In genomic region chr22:50542416-50542927, GRCh38 we compare ENCODE assay signal across 9 cellular contexts. TPM values are rescaled to one million over a fixed set of nuclear protein-coding genes. Genes with fewer than 3 reads are reported as not detected.
A peak's percentile ranks its signal among the peaks of the same experiment; 100 is the strongest.
DNase-seq lines count a peak whose midpoint lies in the region; ATAC-seq, FAIRE-seq and TF ChIP-seq lines count a peak whose summit lies in the region.
"Had no signal": no experiment of that assay in that cellular context is flagged by ENCODE, and none has a peak within 500 bp of the region (broad histone marks: within the 10 kb centered on the region; RNA-seq: fewer than 3 reads in every experiment).

No MANE protein-coding gene starts in this region.

- H2AFZ ChIP-seq in GM12878 (ENCODE audit: control insufficient read depth, low read depth, low read length), result peak overlapping the region; percentile 1; the same call in 1 of the 2 replicates

- TSS peak; percentile 75 for BruUV-seq in GM12878 (replicated peaks; lab: Mats Ljungman, UMichigan)

- intact Hi-C loops in GM12878 (cut with micrococcal nuclease; ENCODE audit: unreplicated experiment) (loop anchor here (5.0 kb wide), 1 partner anchor 80 kb away; no protein-coding TSS in a partner anchor), esophagus muscularis mucosa (cut with DNase I) (loop anchor here (5.0 kb wide), 1 partner anchor 80 kb away; no protein-coding TSS in a partner anchor)

- H3K9ac ChIP-seq in GM12878 (ENCODE audit: control insufficient read depth, insufficient read depth, low read length), result peak overlapping the region; percentile 97

- TF ChIP-seq CTCF in GM12878 (IDR thresholded peaks at IDR 0.05 in 2 of 3, conservative IDR thresholded peaks at IDR 0.05 in 1 of 3; ENCODE audit: control insufficient read depth in 2 of 3, extremely low read depth in 1 of 3, insufficient read depth in 1 of 3, low read depth in 3 of 3, low read length in 3 of 3), result peak in 1 of 3 experiments; percentile 21; a peak in 1 of 6 replicates
- TF ChIP-seq CTCF in neutrophil (IDR thresholded peaks at IDR 0.05), result peak; percentile 81
- no peak for TF ChIP-seq CTCF in esophagus muscularis mucosa (IDR thresholded peaks at IDR 0.05)

- no peaks in the 10 kb centered on the region for H3K27me3 Mint-ChIP-seq in IgD-negative memory B cell

- DNase-seq in GM12891 (ENCODE audit: insufficient read length, low spot score), result no peak
- peak; percentile 93 for DNase-seq in GM12878 (ENCODE audit: low read depth, low spot score)
- DNase-seq in esophagus muscularis mucosa (ENCODE audit: extremely low spot score), result no peak
- no peak for DNase-seq in NCI-H1105 (lab: John Stamatoyannopoulos, UW)
- no peak for DNase-seq in AG08395 (ENCODE audit: low spot score)
- DNase-seq: hypothalamus had no signal

- H3K36me3 Mint-ChIP-seq in IgD-negative memory B cell, result no peaks in the 10 kb centered on the region

- CTCF ChIA-PET in GM12878 (lab: Yijun Ruan, JAX), result interaction anchor here (1.7 to 3.4 kb wide), 3 partner anchors 17 to 79 kb away, joined by 5 to 24 read pairs (median 12); partner anchors contain the start of gene SCO2

- 10% methylated on average over 19 of the region's 19 CpGs for WGBS in GM12878 (ENCODE audit: insufficient coverage, insufficient replicate concordance, low lambda C conversion rate, missing lambda C conversion rate)
- 88% methylated on average over 19 of the region's 19 CpGs for WGBS in esophagus muscularis mucosa

- H3K4me1 Mint-ChIP-seq in IgD-negative memory B cell, result peaks cover 28 to 43% (median 41%) of the 10 kb centered on the region in 3 donors

- RAD21 ChIA-PET in GM12878 (lab: Charles Lee; ENCODE audit: unreplicated experiment), result interaction anchor here (1.0 to 6.1 kb wide), 5 partner anchors 8 to 79 kb away, joined by 3 to 106 read pairs (median 4); partner anchors contain the start of genes LMF2, NCAPH2, SCO2 and TYMP

- no peaks in the 10 kb centered on the region for H4K20me1 ChIP-seq in GM12878 (ENCODE audit: control insufficient read depth, insufficient read depth)

- POLR2A ChIA-PET in GM12878 (lab: Charles Lee), result interaction anchor here (1.0 to 10.0 kb wide), 6 partner anchors 10 to 236 kb away, joined by 3 to 232 read pairs (median 4); partner anchors contain the start of genes LMF2, NCAPH2, SCO2 and TYMP

- H3K27me3 ChIP-seq in GM12878 (replicated peaks in 1 of 2; ENCODE audit: control insufficient read depth in 2 of 2, insufficient read depth in 2 of 2, low read length in 1 of 2) (peaks cover 0 to under 1% of the 10 kb centered on the region in 2 experiments; a peak in 1 of 4 replicates), neutrophil (peaks cover 20% of the 10 kb centered on the region), esophagus muscularis mucosa (peaks cover 0 to 61% (median 13%) of the 10 kb centered on the region in 4 donors)

- H3K27ac Mint-ChIP-seq in IgD-negative memory B cell, result peak overlapping the region; percentile 91 to 100 (median 96)

- peaks cover 9% of the 10 kb centered on the region for H3K79me2 ChIP-seq in GM12878 (ENCODE audit: control insufficient read depth, insufficient read depth, low read length)

- H3K4me3 Mint-ChIP-seq in IgD-negative memory B cell, result peak overlapping the region; percentile 70 to 81 (median 78)

- peak; percentile 65 to 74; a peak in 3 of 4 replicates for TF ChIP-seq EP300 in GM12878 (IDR thresholded peaks at IDR 0.05; ENCODE audit: borderline replicate concordance in 1 of 2, control insufficient read depth in 1 of 2, low read depth in 2 of 2, low read length in 2 of 2)
- TF ChIP-seq EP300 in esophagus muscularis mucosa (IDR thresholded peaks at IDR 0.05), result no peak

- H3K4me2 ChIP-seq in GM12878 (ENCODE audit: control insufficient read depth, insufficient read depth), result peak overlapping the region; percentile 76

- no peaks in the 10 kb centered on the region for H3K36me3 ChIP-seq in GM12878 (ENCODE audit: control insufficient read depth in 2 of 2, insufficient read depth in 2 of 2, low read length in 1 of 2)
- H3K36me3 ChIP-seq in neutrophil, result no peaks in the 10 kb centered on the region
- H3K36me3 ChIP-seq in esophagus muscularis mucosa, result no peaks in the 10 kb centered on the region

- ATAC-seq in GM12878 (peak; percentile 60), HG02759 (IDR thresholded peaks at IDR 0.05; ENCODE audit: unreplicated experiment) (no peak)

- no peak for TF ChIP-seq RAD21 in GM12878 (IDR thresholded peaks at IDR 0.05; ENCODE audit: insufficient read depth, low read depth, low read length)

- H3K4me3 ChIP-seq in GM12878, result no peak overlapping the region; the same call in 1 of the 2 replicates
- H3K4me3 ChIP-seq in neutrophil (ENCODE audit: low read depth in 1 of 2, low read length in 1 of 2), result peak overlapping the region; percentile 59 to 63
- H3K4me3 ChIP-seq in esophagus muscularis mucosa, result no peak overlapping the region

- H3K9me3 Mint-ChIP-seq in IgD-negative memory B cell, result no peaks in the 10 kb centered on the region

- peaks cover 51% of the 10 kb centered on the region for H3K4me1 ChIP-seq in GM12878 (ENCODE audit: control insufficient read depth, insufficient read depth, low read length)
- H3K4me1 ChIP-seq in neutrophil (ENCODE audit: control insufficient read depth in 1 of 2, insufficient read depth in 1 of 2, low read depth in 1 of 2, low read length in 1 of 2), result peaks cover 77 to 79% of the 10 kb centered on the region in 2 experiments
- peaks cover 21 to 37% (median 36%) of the 10 kb centered on the region in 4 donors for H3K4me1 ChIP-seq in esophagus muscularis mucosa

- SMC1A ChIA-PET in GM12878 (lab: Charles Lee; ENCODE audit: uncharacterized antibody, unreplicated experiment), result interaction anchor here (0.7 to 3.0 kb wide), 5 partner anchors 11 to 79 kb away, joined by 3 to 18 read pairs (median 4); partner anchors contain the start of gene SCO2

- FAIRE-seq in GM12891 (lab: Jason Lieb, UNC) (peak; percentile 97), GM12878 (lab: Jason Lieb, UNC) (peak; percentile 94)

- H3K9me3 ChIP-seq in GM12878 (replicated peaks; ENCODE audit: control insufficient read depth, insufficient read depth, low read length) (no peaks in the 10 kb centered on the region), neutrophil (no peaks in the 10 kb centered on the region), esophagus muscularis mucosa (no peaks in the 10 kb centered on the region)

- in situ Hi-C loops in GM12878 (cut with MboI), result no loop called here

- peak; percentile 15; the same call in 1 of the 2 replicates for TF ChIP-seq POLR2A in GM12891 (IDR thresholded peaks at IDR 0.05; ENCODE audit: low read depth, low read length)
- TF ChIP-seq POLR2A in GM12878 (IDR thresholded peaks at IDR 0.05; ENCODE audit: low read depth, low read length), result peak; percentile 86
- no peak for TF ChIP-seq POLR2A in esophagus muscularis mucosa (IDR thresholded peaks at IDR 0.05; ENCODE audit: low read depth)

- peak overlapping the region; percentile 100 for H3K27ac ChIP-seq in GM12878 (ENCODE audit: control insufficient read depth, insufficient read depth)
- peak overlapping the region; percentile 100 for H3K27ac ChIP-seq in neutrophil
- peak overlapping the region in 1 of 4 donors; percentile 20 for H3K27ac ChIP-seq in esophagus muscularis mucosa (replicated peaks in 1 of 4)

RNA-seq across cellular contexts. Expression of gene KLHDC7B, which starts 3.2 kb away (rescaled TPM):
- polyA plus RNA-seq in GM12891 (2012; ENCODE audit: low read depth, missing spikeins), result 2.6 TPM
- polyA plus RNA-seq in IgD-negative memory B cell (4.7 TPM), GM12878 (2011; rRNA removed) (not detected in 2 replicates), GM12878 (2014; fragmentation: Illumina TruSeq; extraction: Trizol) (0.59 and 0.65 TPM in 2 replicates), GM12878 (2014; fragmentation: Nextera tagmentation; extraction: Ambion mirVana) (under 1 TPM in 1 of 2 experiments, not detected in 1; 0.05 TPM), GM12878 (2014; rRNA removed) (1.8 and 2.2 TPM in 2 replicates), GM12878 (2016; fragmentation: Nextera tagmentation; extraction: Ambion mirVana) (1 to 10 TPM in 1 of 2 experiments, under 1 TPM in 1; 0.72 to 1.1 TPM)
- 2.3 and 2.6 TPM in 2 replicates for total RNA-seq in GM12878 (2013; cell fraction: nucleolus; rRNA removed)
- total RNA-seq in GM12878 (2014; rRNA removed) (1.3 and 1.5 TPM in 2 replicates), GM12878 (2014; rRNA removed; fragmentation: Illumina TruSeq; extraction: Trizol) (0.32 and 0.63 TPM in 2 replicates), GM12878 (2021) (1.1 and 1.7 TPM in 2 replicates), esophagus muscularis mucosa (under 1 TPM in 1 of 4 donors, not detected in 3; 0.17 TPM)
- polyA plus RNA-seq in GM12878 (2011; ENCODE audit: low read depth), result 0.26 TPM
- polyA plus RNA-seq in GM12878 (2011; cell fraction: cytosol; rRNA removed), result 0.01 and 0.03 TPM in 2 replicates
- 0.03 and 0.04 TPM in 2 replicates for polyA plus RNA-seq in GM12878 (2011; cell fraction: nucleus; rRNA removed)
- 1.5 and 1.9 TPM in 2 replicates for polyA plus RNA-seq in GM12878 (2012)
- polyA minus RNA-seq in GM12878 (2011; rRNA and poly(A)+ RNA removed), result not detected in 2 replicates
- 0.31 TPM in 1 of 2 replicates, not detected in the other for polyA minus RNA-seq in GM12878 (2011; cell fraction: cytosol; rRNA and poly(A)+ RNA removed)
- 0.10 TPM in 1 of 2 replicates, not detected in the other for polyA minus RNA-seq in GM12878 (2011; cell fraction: nucleus; rRNA and poly(A)+ RNA removed)

RNA-seq across cellular contexts. Expression of gene TYMP, which starts 12.7 kb away (rescaled TPM):
- polyA plus RNA-seq in GM12891 (2012; ENCODE audit: low read depth, missing spikeins), result 14.0 TPM
- polyA plus RNA-seq in IgD-negative memory B cell (56.8 TPM), GM12878 (2011; rRNA removed) (8.8 and 21.0 TPM in 2 replicates), GM12878 (2014; fragmentation: Illumina TruSeq; extraction: Trizol) (3.0 and 5.6 TPM in 2 replicates), GM12878 (2014; fragmentation: Nextera tagmentation; extraction: Ambion mirVana) (under 1 TPM; 0.42 to 0.91 TPM), GM12878 (2014; rRNA removed) (55.7 and 57.8 TPM in 2 replicates), GM12878 (2016; fragmentation: Nextera tagmentation; extraction: Ambion mirVana) (10 to 100 TPM; 28.3 to 37.7 TPM)
- 57.1 and 63.5 TPM in 2 replicates for total RNA-seq in GM12878 (2013; cell fraction: nucleolus; rRNA removed)
- total RNA-seq in GM12878 (2014; rRNA removed) (39.8 and 40.8 TPM in 2 replicates), GM12878 (2014; rRNA removed; fragmentation: Illumina TruSeq; extraction: Trizol) (8.9 and 9.8 TPM in 2 replicates), GM12878 (2021) (53.2 and 53.9 TPM in 2 replicates), esophagus muscularis mucosa (10 to 100 TPM; 27.4 to 79.2 (median 35.9) TPM)
- 9.5 TPM for polyA plus RNA-seq in GM12878 (2011; ENCODE audit: low read depth)
- 29.5 and 58.9 TPM in 2 replicates for polyA plus RNA-seq in GM12878 (2011; cell fraction: cytosol; rRNA removed)
- 283 and 296 TPM in 2 replicates for polyA plus RNA-seq in GM12878 (2011; cell fraction: nucleus; rRNA removed)
- 32.9 and 38.1 TPM in 2 replicates for polyA plus RNA-seq in GM12878 (2012)
- polyA minus RNA-seq in GM12878 (2011; rRNA and poly(A)+ RNA removed), result 12.4 and 23.6 TPM in 2 replicates
- 11.2 and 12.8 TPM in 2 replicates for polyA minus RNA-seq in GM12878 (2011; cell fraction: cytosol; rRNA and poly(A)+ RNA removed)
- 22.4 and 35.5 TPM in 2 replicates for polyA minus RNA-seq in GM12878 (2011; cell fraction: nucleus; rRNA and poly(A)+ RNA removed)

RNA-seq across cellular contexts. Expression of gene SCO2, which starts 17.1 kb away (rescaled TPM):
- polyA plus RNA-seq in GM12891 (2012; ENCODE audit: low read depth, missing spikeins), result 4.2 TPM
- polyA plus RNA-seq in IgD-negative memory B cell (11.8 TPM), GM12878 (2011; rRNA removed) (2.0 and 2.2 TPM in 2 replicates), GM12878 (2014; fragmentation: Illumina TruSeq; extraction: Trizol) (0.18 TPM in 1 of 2 replicates, not detected in the other), GM12878 (2014; fragmentation: Nextera tagmentation; extraction: Ambion mirVana) (1 to 10 TPM in 1 of 2 experiments, not detected in 1; 1.0 TPM), GM12878 (2014; rRNA removed) (2.4 and 7.1 TPM in 2 replicates), GM12878 (2016; fragmentation: Nextera tagmentation; extraction: Ambion mirVana) (10 to 100 TPM; 14.0 to 16.0 TPM)
- not detected in 2 replicates for total RNA-seq in GM12878 (2013; cell fraction: nucleolus; rRNA removed)
- total RNA-seq in GM12878 (2014; rRNA removed) (2.8 and 4.4 TPM in 2 replicates), GM12878 (2014; rRNA removed; fragmentation: Illumina TruSeq; extraction: Trizol) (0.32 and 0.36 TPM in 2 replicates), GM12878 (2021) (6.4 and 16.0 TPM in 2 replicates), esophagus muscularis mucosa (1 to 10 TPM in 2 of 4 donors, not detected in 2; 3.1 to 5.1 TPM)
- 5.6 TPM for polyA plus RNA-seq in GM12878 (2011; ENCODE audit: low read depth)
- polyA plus RNA-seq in GM12878 (2011; cell fraction: cytosol; rRNA removed), result 8.5 and 9.4 TPM in 2 replicates
- 10.9 and 11.6 TPM in 2 replicates for polyA plus RNA-seq in GM12878 (2011; cell fraction: nucleus; rRNA removed)
- 4.7 and 8.2 TPM in 2 replicates for polyA plus RNA-seq in GM12878 (2012)
- polyA minus RNA-seq in GM12878 (2011; rRNA and poly(A)+ RNA removed), result 2.0 TPM in 1 of 2 replicates, not detected in the other
- polyA minus RNA-seq in GM12878 (2011; cell fraction: cytosol; rRNA and poly(A)+ RNA removed), result 4.2 TPM in 1 of 2 replicates, not detected in the other
- not detected in 2 replicates for polyA minus RNA-seq in GM12878 (2011; cell fraction: nucleus; rRNA and poly(A)+ RNA removed)

RNA-seq across cellular contexts. Expression of gene SYCE3, which starts 20.2 kb away (rescaled TPM):
- polyA plus RNA-seq in GM12891 (2012; ENCODE audit: low read depth, missing spikeins), result 1.9 TPM
- polyA plus RNA-seq in IgD-negative memory B cell, result not detected
- total RNA-seq in GM12878 (2013; cell fraction: nucleolus; rRNA removed), result not detected in 2 replicates
- total RNA-seq in GM12878 (2014; rRNA removed), result not detected in 2 replicates
- 0.76 TPM in 1 of 2 replicates, not detected in the other for total RNA-seq in GM12878 (2014; rRNA removed; fragmentation: Illumina TruSeq; extraction: Trizol)
- total RNA-seq in GM12878 (2021), result not detected in 2 replicates
- not detected for polyA plus RNA-seq in GM12878 (2011; ENCODE audit: low read depth)
- polyA plus RNA-seq in GM12878 (2011; rRNA removed), result 0.79 and 1.1 TPM in 2 replicates
- polyA plus RNA-seq in GM12878 (2011; cell fraction: cytosol; rRNA removed), result 0.64 TPM in 2 replicates
- polyA plus RNA-seq in GM12878 (2011; cell fraction: nucleus; rRNA removed), result not detected in 2 replicates
- polyA plus RNA-seq in GM12878 (2012), result 1.6 and 1.8 TPM in 2 replicates
- 0.38 TPM in 1 of 2 replicates, not detected in the other for polyA plus RNA-seq in GM12878 (2014; fragmentation: Illumina TruSeq; extraction: Trizol)
- under 1 TPM; 0.76 to 0.91 TPM for polyA plus RNA-seq in GM12878 (2014; fragmentation: Nextera tagmentation; extraction: Ambion mirVana)
- not detected in 2 replicates for polyA plus RNA-seq in GM12878 (2014; rRNA removed)
- under 1 TPM in 1 of 2 experiments, not detected in 1; 0.43 TPM for polyA plus RNA-seq in GM12878 (2016; fragmentation: Nextera tagmentation; extraction: Ambion mirVana)
- not detected in 2 replicates for polyA minus RNA-seq in GM12878 (2011; rRNA and poly(A)+ RNA removed)
- not detected in 2 replicates for polyA minus RNA-seq in GM12878 (2011; cell fraction: cytosol; rRNA and poly(A)+ RNA removed)
- polyA minus RNA-seq in GM12878 (2011; cell fraction: nucleus; rRNA and poly(A)+ RNA removed), result not detected in 2 replicates
- total RNA-seq in esophagus muscularis mucosa, result not detected

RNA-seq across cellular contexts. Expression of gene NCAPH2, which starts 34.4 kb away (rescaled TPM):
- polyA plus RNA-seq in GM12891 (2012; ENCODE audit: low read depth, missing spikeins), result 46.7 TPM
- polyA plus RNA-seq in IgD-negative memory B cell, result 39.4 TPM
- 43.3 and 47.4 TPM in 2 replicates for total RNA-seq in GM12878 (2013; cell fraction: nucleolus; rRNA removed)
- total RNA-seq in GM12878 (2014; rRNA removed), result 78.5 and 86.1 TPM in 2 replicates
- total RNA-seq in GM12878 (2014; rRNA removed; fragmentation: Illumina TruSeq; extraction: Trizol), result 33.9 and 39.4 TPM in 2 replicates
- total RNA-seq in GM12878 (2021), result 99.8 and 110 TPM in 2 replicates
- polyA plus RNA-seq in GM12878 (2011; ENCODE audit: low read depth), result 19.5 TPM
- polyA plus RNA-seq in GM12878 (2011; rRNA removed), result 18.4 and 31.9 TPM in 2 replicates
- 52.9 and 83.1 TPM in 2 replicates for polyA plus RNA-seq in GM12878 (2011; cell fraction: cytosol; rRNA removed)
- 135 and 170 TPM in 2 replicates for polyA plus RNA-seq in GM12878 (2011; cell fraction: nucleus; rRNA removed)
- 46.8 and 48.7 TPM in 2 replicates for polyA plus RNA-seq in GM12878 (2012)
- polyA plus RNA-seq in GM12878 (2014; fragmentation: Illumina TruSeq; extraction: Trizol), result 22.7 and 36.9 TPM in 2 replicates
- 10 to 100 TPM in 1 of 2 experiments, 1 to 10 TPM in 1; 5.0 to 16.9 TPM for polyA plus RNA-seq in GM12878 (2014; fragmentation: Nextera tagmentation; extraction: Ambion mirVana)
- polyA plus RNA-seq in GM12878 (2014; rRNA removed), result 80.3 and 84.2 TPM in 2 replicates
- 10 to 100 TPM; 81.7 to 85.8 TPM for polyA plus RNA-seq in GM12878 (2016; fragmentation: Nextera tagmentation; extraction: Ambion mirVana)
- polyA minus RNA-seq in GM12878 (2011; rRNA and poly(A)+ RNA removed), result 26.8 and 64.7 TPM in 2 replicates
- 31.8 and 32.3 TPM in 2 replicates for polyA minus RNA-seq in GM12878 (2011; cell fraction: cytosol; rRNA and poly(A)+ RNA removed)
- 26.2 and 40.9 TPM in 2 replicates for polyA minus RNA-seq in GM12878 (2011; cell fraction: nucleus; rRNA and poly(A)+ RNA removed)
- total RNA-seq in esophagus muscularis mucosa, result 10 to 100 TPM; 30.3 to 44.6 (median 41.7) TPM

Comparison
In these comparisons a context has a peak if more than half of its experiments do, and no peak if none do; other contexts are left out.
1. H3K4me3 ChIP-seq: peak in neutrophil (2 of 2); none in GM12878 (single experiment) and esophagus muscularis mucosa (0 of 4).